Comparison of ENCODE assay signal across 13 cellular contexts in the genomic region with DNA sequence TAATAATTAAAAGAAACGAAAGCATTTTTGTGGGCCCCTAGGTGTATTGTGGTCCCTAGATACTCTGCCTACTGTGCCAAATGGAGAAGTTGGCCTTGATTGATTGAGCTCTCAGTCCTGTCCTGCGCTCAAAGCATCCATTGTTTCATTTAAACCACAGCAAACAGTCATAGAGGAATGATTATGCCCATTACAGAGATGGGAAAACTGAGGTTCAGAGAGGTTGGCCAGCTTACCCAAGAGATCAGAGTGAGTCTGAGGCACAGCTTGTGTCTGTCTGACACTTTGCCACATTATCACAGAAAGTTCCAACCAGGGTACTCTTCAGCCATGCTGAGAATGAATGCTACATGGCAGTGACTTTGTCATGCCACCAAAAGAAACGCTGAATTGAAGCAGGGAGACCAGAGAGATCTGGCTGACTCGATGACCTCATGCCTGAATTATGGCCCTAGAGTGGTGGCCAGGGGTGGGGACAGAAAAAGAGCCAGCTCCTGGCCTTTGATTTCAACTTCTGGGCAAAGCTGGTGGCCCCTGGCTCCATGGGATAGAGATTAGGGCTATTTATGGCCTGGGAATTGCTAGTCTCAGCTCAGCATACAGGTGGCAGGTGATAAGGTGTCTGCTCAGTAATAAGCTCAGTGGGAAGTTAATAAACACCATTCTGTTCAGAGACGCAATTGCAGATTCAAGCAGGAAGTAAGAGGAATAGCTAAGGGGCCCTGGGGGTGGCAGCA.
"Had no signal": no experiment of that assay in that cellular context is flagged by ENCODE, and none has a peak within 500 bp of the region (broad histone marks: within the 10 kb centered on the region; RNA-seq: fewer than 3 reads in every experiment).

No MANE protein-coding gene starts in this region.

- ATAC-seq: activated T-helper 17 cell treated with anti-CD3 and anti-CD28 coated beads, Interleukin-2, amount 50 U/mL, for 72 hours; gastroesophageal sphincter; stimulated activated naive CD8-positive, alpha-beta T cell treated with anti-CD3 and anti-CD28 coated beads, Interleukin-15, amount 100 ng/mL, for 72 hours had no signal

- H3K4me3 Mint-ChIP-seq: activated naive CD4-positive, alpha-beta T cell treated with anti-CD3 and anti-CD28 coated beads, Interleukin-2, amount 10 ng/mL, durations not matched to agents 7 days and 5 days; activated T-helper 17 cell treated with anti-CD3 and anti-CD28 coated beads, Interleukin-2, amount 50 U/mL, for 72 hours; central memory CD8-positive, alpha-beta T cell; nephron progenitor cell; stimulated activated naive CD8-positive, alpha-beta T cell treated with anti-CD3 and anti-CD28 coated beads, Interleukin-15, amount 100 ng/mL, for 72 hours; T-helper 1 cell treated with Interleukin-12 subunit alpha and Interleukin-12 subunit beta and Interleukin-4 antibody, amounts not matched to agents 30 μg/mL and 1 μg/mL, for 36 hours had no signal

- H3K36me3 Mint-ChIP-seq: activated naive CD4-positive, alpha-beta T cell treated with anti-CD3 and anti-CD28 coated beads, Interleukin-2, amount 10 ng/mL, durations not matched to agents 7 days and 5 days had no signal

- H3K9me3 Mint-ChIP-seq: activated naive CD4-positive, alpha-beta T cell treated with anti-CD3 and anti-CD28 coated beads, Interleukin-2, amount 10 ng/mL, durations not matched to agents 7 days and 5 days; activated T-helper 17 cell treated with anti-CD3 and anti-CD28 coated beads, Interleukin-2, amount 50 U/mL, for 72 hours; central memory CD8-positive, alpha-beta T cell; nephron progenitor cell; stimulated activated naive CD8-positive, alpha-beta T cell treated with anti-CD3 and anti-CD28 coated beads, Interleukin-15, amount 100 ng/mL, for 72 hours; T-helper 1 cell treated with Interleukin-12 subunit alpha and Interleukin-12 subunit beta and Interleukin-4 antibody, amounts not matched to agents 30 μg/mL and 1 μg/mL, for 36 hours had no signal

- H3K27ac ChIP-seq: gastroesophageal sphincter, testis had no signal

- H3K27ac Mint-ChIP-seq: activated naive CD4-positive, alpha-beta T cell treated with anti-CD3 and anti-CD28 coated beads, Interleukin-2, amount 10 ng/mL, durations not matched to agents 7 days and 5 days; activated T-helper 17 cell treated with anti-CD3 and anti-CD28 coated beads, Interleukin-2, amount 50 U/mL, for 72 hours; nephron progenitor cell; T-helper 1 cell treated with Interleukin-12 subunit alpha and Interleukin-12 subunit beta and Interleukin-4 antibody, amounts not matched to agents 30 μg/mL and 1 μg/mL, for 36 hours had no signal

- H3K36me3 ChIP-seq: gastroesophageal sphincter had no signal

- H3K4me1 Mint-ChIP-seq: activated naive CD4-positive, alpha-beta T cell treated with anti-CD3 and anti-CD28 coated beads, Interleukin-2, amount 10 ng/mL, durations not matched to agents 7 days and 5 days; activated T-helper 17 cell treated with anti-CD3 and anti-CD28 coated beads, Interleukin-2, amount 50 U/mL, for 72 hours; stimulated activated naive CD8-positive, alpha-beta T cell treated with anti-CD3 and anti-CD28 coated beads, Interleukin-15, amount 100 ng/mL, for 72 hours had no signal

- H3K4me1 ChIP-seq: gastroesophageal sphincter, testis had no signal

- H3K27me3 ChIP-seq: gastroesophageal sphincter, testis had no signal

- H3K9me3 ChIP-seq: gastroesophageal sphincter, testis had no signal

- DNase-seq: activated CD4-positive, alpha-beta T cell treated with anti-CD3 and anti-CD28 coated beads for 48 hours; activated CD8-positive, alpha-beta memory T cell treated with anti-CD3 and anti-CD28 coated beads for 24 hours; activated naive CD4-positive, alpha-beta T cell treated with anti-CD3 and anti-CD28 coated beads, Interleukin-2, amount 10 ng/mL, durations not matched to agents 7 days and 5 days; cortex of kidney; effector CD8-positive, alpha-beta T cell; nephron progenitor cell; stimulated activated CD4-positive, alpha-beta T cell treated with anti-CD3 and anti-CD28 coated beads, Interleukin-4, amount 100 ng/mL, for 4 hours; stimulated activated naive CD8-positive, alpha-beta T cell treated with anti-CD3 and anti-CD28 coated beads, Interleukin-15, amount 100 ng/mL, for 72 hours; testis had no signal

- H3K4me3 ChIP-seq: gastroesophageal sphincter, testis had no signal

- H3K27me3 Mint-ChIP-seq: activated naive CD4-positive, alpha-beta T cell treated with anti-CD3 and anti-CD28 coated beads, Interleukin-2, amount 10 ng/mL, durations not matched to agents 7 days and 5 days; activated T-helper 17 cell treated with anti-CD3 and anti-CD28 coated beads, Interleukin-2, amount 50 U/mL, for 72 hours; central memory CD8-positive, alpha-beta T cell; stimulated activated naive CD8-positive, alpha-beta T cell treated with anti-CD3 and anti-CD28 coated beads, Interleukin-15, amount 100 ng/mL, for 72 hours had no signal
